Comparison of ENCODE assay signal across 8 cellular contexts in genomic region chr12:55847603-55848329, GRCh38. TPM values are rescaled to one million over a fixed set of nuclear protein-coding genes. Genes with fewer than 3 reads are reported as not detected.
A peak's percentile ranks its signal among the peaks of the same experiment; 100 is the strongest.
DNase-seq lines count a peak whose midpoint lies in the region; ATAC-seq and TF ChIP-seq lines count a peak whose summit lies in the region.

No MANE protein-coding gene starts in this region.

- intact Hi-C loops in aorta (cut with DNase I): loop anchor here in 1 of 2 donors (1.0 to 5.0 kb wide), 2 partner anchors 18 to 80 kb away; partner anchors contain the start of genes DNAJC14 and PYM1

- peak; percentile 98 for DNase-seq in ELR (ENCODE audit: low read depth)
- peak; percentile 90 for DNase-seq in myocyte (ENCODE audit: low read depth)
- peak; percentile 96 for DNase-seq in aorta
- no peak for DNase-seq in NCI-H1436 treated with DMSO at 0.1 percent for 48 hours (lab: John Stamatoyannopoulos, UW)
- DNase-seq in DMS114 treated with DMSO at 0.1 percent for 48 hours (lab: John Stamatoyannopoulos, UW; ENCODE audit: unreplicated experiment): no peak

- H3K27ac ChIP-seq in aorta (ENCODE audit: low read depth in 1 of 2, low read length in 2 of 2): peak overlapping the region; percentile 97 to 100

- no peaks in the 10 kb centered on the region for H3K9me3 ChIP-seq in aorta (ENCODE audit: control insufficient read depth, low read length)

- no peaks in the 10 kb centered on the region for H3K36me3 ChIP-seq in aorta (ENCODE audit: control insufficient read depth in 1 of 2, insufficient read depth in 2 of 2, low read length in 1 of 2)

- H3K4me1 ChIP-seq in aorta (ENCODE audit: control insufficient read depth in 1 of 2, insufficient read depth in 2 of 2, low read length in 2 of 2): peaks cover 0 to 2% of the 10 kb centered on the region in 2 donors

- ATAC-seq in SK-N-SH treated with all-trans-retinoic acid at 6 μM for 48 hours (peak; percentile 97), esophagus mucosa (peak; percentile 86), aorta (ENCODE audit: low FRiP score) (peak; percentile 95), GM19324 (IDR thresholded peaks at IDR 0.05; ENCODE audit: low FRiP score, unreplicated experiment) (no peak)

- no peaks in the 10 kb centered on the region for H3K27me3 ChIP-seq in aorta (ENCODE audit: control insufficient read depth in 1 of 2, insufficient read depth in 2 of 2, low read length in 1 of 2)

- no peak overlapping the region for H3K4me3 ChIP-seq in aorta (ENCODE audit: low read length in 2 of 2)

- 10 to 12% methylated on average over 6 of the region's 6 CpGs for WGBS in aorta, 2 donors

TF ChIP-seq in SK-N-SH treated with all-trans-retinoic acid at 6 μM for 48 hours, 23 proteins besides CTCF, POLR2A, EP300 and RAD21:
- TF ChIP-seq OSR1 (CRISPR knock-in tag; IDR thresholded peaks at IDR 0.05) (no peak), TCF4 (CRISPR knock-in tag; IDR thresholded peaks at IDR 0.05; ENCODE audit: borderline replicate concordance) (peak; percentile 89), ISL1 (CRISPR knock-in tag; IDR thresholded peaks at IDR 0.05) (no peak), RARB (CRISPR knock-in tag; IDR thresholded peaks at IDR 0.05) (no peak)

RNA-seq across cellular contexts. Expression of gene MMP19, which starts 5.0 kb away (rescaled TPM):
- 0.60 TPM for total RNA-seq in esophagus mucosa
- 8.6 and 8.8 TPM in 2 replicates for total RNA-seq in myocyte
- polyA plus RNA-seq in myocyte (2012): 18.6 TPM
- 100 to 1,000 TPM in 1 of 2 donors, 10 to 100 TPM in 1; 26.4 to 144 TPM for total RNA-seq in aorta
- 10 to 100 TPM in 1 of 2 donors, 1 to 10 TPM in 1; 8.9 to 94.4 TPM for polyA plus RNA-seq in aorta

RNA-seq across cellular contexts. Expression of gene DNAJC14, which starts 18.4 kb away (rescaled TPM):
- 15.3 TPM for total RNA-seq in esophagus mucosa
- total RNA-seq in myocyte: 40.4 and 42.4 TPM in 2 replicates
- 41.5 TPM for polyA plus RNA-seq in myocyte (2012)
- total RNA-seq in aorta: 10 to 100 TPM; 22.6 to 24.6 TPM
- 10 to 100 TPM; 11.9 to 12.3 TPM for polyA plus RNA-seq in aorta

RNA-seq across cellular contexts. Expression of gene ORMDL2, which starts 29.9 kb away (rescaled TPM):
- 64.2 TPM for total RNA-seq in esophagus mucosa
- 8.8 and 12.5 TPM in 2 replicates for total RNA-seq in myocyte
- polyA plus RNA-seq in myocyte (2012): 38.7 TPM
- 10 to 100 TPM; 23.6 to 34.6 TPM for total RNA-seq in aorta
- 10 to 100 TPM; 32.5 to 37.4 TPM for polyA plus RNA-seq in aorta

RNA-seq across cellular contexts. Expression of gene SARNP, which starts 30.2 kb away (rescaled TPM):
- 47.6 TPM for total RNA-seq in esophagus mucosa
- total RNA-seq in myocyte: 71.5 and 75.3 TPM in 2 replicates
- polyA plus RNA-seq in myocyte (2012): 59.0 TPM
- total RNA-seq in aorta: 10 to 100 TPM; 48.3 to 51.8 TPM
- 100 to 1,000 TPM in 1 of 2 donors, 10 to 100 TPM in 1; 88.9 to 123 TPM for polyA plus RNA-seq in aorta

Comparison
In these comparisons a context has a peak if more than half of its experiments do, and no peak if none do; other contexts are left out.
1. DNase-seq: peak in ELR (single experiment), myocyte (single experiment) and aorta (2 of 2); none in NCI-H1436 treated with DMSO at 0.1 percent for 48 hours (single experiment) and DMS114 treated with DMSO at 0.1 percent for 48 hours (single experiment).